28 cellular contexts compared by ENCODE assay signal in genomic region chr17:7654832-7655540, GRCh38. TPM values are rescaled to one million over a fixed set of nuclear protein-coding genes. Genes with fewer than 3 reads are reported as not detected.
DNase-seq lines count a peak whose midpoint lies in the region; ATAC-seq and TF ChIP-seq lines count a peak whose summit lies in the region.
"Had no signal": no experiment of that assay in that cellular context is flagged by ENCODE, and none has a peak within 500 bp of the region (broad histone marks: within the 10 kb centered on the region; RNA-seq: fewer than 3 reads in every experiment).

No MANE protein-coding gene starts in this region.

- peaks cover 34% of the 10 kb centered on the region for H3K27me3 Mint-ChIP-seq in GM23338 (ENCODE audit: insufficient read depth, low read depth, poor library complexity)

- H3K79me2 ChIP-seq in GM23338 (replicated peaks; ENCODE audit: insufficient read depth), result no peaks in the 10 kb centered on the region

- DNase-seq in DMS 273 (lab: John Stamatoyannopoulos, UW; ENCODE audit: unreplicated experiment), result peak; percentile 53
- DNase-seq in DMS 273 treated with DMSO at 0.1 percent for 48 hours (lab: John Stamatoyannopoulos, UW), result no peak
- peak; percentile 12 for DNase-seq in NCI-H69 (lab: John Stamatoyannopoulos, UW)
- peak; percentile 16 for DNase-seq in epidermal melanocyte (ENCODE audit: insufficient read length, low spot score)
- peak; percentile 36 for DNase-seq in putamen (ENCODE audit: low spot score)
- DNase-seq in HUDEP-2 (lab: John Stamatoyannopoulos, UW; ENCODE audit: unreplicated experiment in 76 of 76), result no peak
- no peak for DNase-seq in GM23338 (ENCODE audit: low spot score)
- DNase-seq in LoVo (ENCODE audit: low spot score), result no peak
- DNase-seq: activated CD8-positive, alpha-beta memory T cell treated with anti-CD3 and anti-CD28 coated beads, Interleukin-2, amount 50 U/mL, for 48 hours; activated effector memory CD4-positive, alpha-beta T cell treated with Interleukin-2 at 50 U/mL for 16 hours; Caco-2; left colon; MM.1S; mucosa of descending colon; NCI-H1694 treated with DMSO at 0.1 percent for 48 hours; NCI-H446 treated with DMSO at 0.1 percent for 48 hours; SK-N-SH; stimulated activated CD4-positive, alpha-beta T cell treated with anti-CD3 and anti-CD28 coated beads, Interleukin-4, amount 100 ng/mL, for 24 hours; stimulated activated naive CD8-positive, alpha-beta T cell treated with anti-CD3 and anti-CD28 coated beads, Interleukin-15, amount 100 ng/mL, for 72 hours; upper lobe of left lung had no signal

- H3K4me3 ChIP-seq in GM23338, result no peak overlapping the region
- H3K4me3 ChIP-seq: esophagus muscularis mucosa, mucosa of descending colon, upper lobe of left lung had no signal

- TF ChIP-seq CTCF in GM23338 (conservative IDR thresholded peaks at IDR 0.05; ENCODE audit: low read depth in 2 of 2), result no peak

- H3K4me2 ChIP-seq in GM23338, result no peak overlapping the region
- H3K4me2 ChIP-seq: SK-N-SH had no signal

- H3F3A ChIP-seq in GM23338 (replicated peaks; ENCODE audit: low read depth), result peaks cover 12% of the 10 kb centered on the region

- H3K36me3 ChIP-seq in GM23338 (ENCODE audit: insufficient read depth), result no peaks in the 10 kb centered on the region
- H3K36me3 ChIP-seq: esophagus muscularis mucosa, upper lobe of left lung had no signal

- no peak overlapping the region for H3K27ac ChIP-seq in GM23338 (ENCODE audit: low read depth)
- H3K27ac ChIP-seq: 22Rv1, HL-60, upper lobe of left lung had no signal

- peaks cover 22% of the 10 kb centered on the region for H3K27me3 ChIP-seq in GM23338 (ENCODE audit: insufficient read depth)

- H2AFZ ChIP-seq in GM23338, result no peak overlapping the region

- H3K4me1 ChIP-seq in GM23338 (ENCODE audit: insufficient read depth), result peaks cover 27% of the 10 kb centered on the region
- H3K4me1 ChIP-seq: Caco-2 had no signal

- H3K4me1 Mint-ChIP-seq in GM23338, result peaks cover 47% of the 10 kb centered on the region

- H3K27ac Mint-ChIP-seq in GM23338, result no peak overlapping the region
- H3K27ac Mint-ChIP-seq: stimulated activated naive CD8-positive, alpha-beta T cell treated with anti-CD3 and anti-CD28 coated beads, Interleukin-15, amount 100 ng/mL, for 72 hours had no signal

- H3K4me3 Mint-ChIP-seq in GM23338, result no peak overlapping the region; the same call in 2 of the 3 replicates
- H3K4me3 Mint-ChIP-seq: central memory CD8-positive, alpha-beta T cell; stimulated activated naive CD8-positive, alpha-beta T cell treated with anti-CD3 and anti-CD28 coated beads, Interleukin-15, amount 100 ng/mL, for 72 hours had no signal

- no peak for ATAC-seq in GM23338
- ATAC-seq: left colon; mucosa of descending colon; stimulated activated naive CD8-positive, alpha-beta T cell treated with anti-CD3 and anti-CD28 coated beads, Interleukin-15, amount 100 ng/mL, for 72 hours had no signal

- H3K9me3 Mint-ChIP-seq in GM23338, result peaks cover 2% of the 10 kb centered on the region; the same call in 2 of the 3 replicates
- H3K9me3 Mint-ChIP-seq: central memory CD8-positive, alpha-beta T cell; IgD-negative memory B cell; stimulated activated naive CD8-positive, alpha-beta T cell treated with anti-CD3 and anti-CD28 coated beads, Interleukin-15, amount 100 ng/mL, for 72 hours had no signal

- no peaks in the 10 kb centered on the region; the same call in 1 of the 2 replicates for H3K9me2 ChIP-seq in GM23338 (ENCODE audit: insufficient read depth)
- H3K9me2 ChIP-seq: SK-N-SH had no signal

- H3K36me3 Mint-ChIP-seq in GM23338 (ENCODE audit: low read depth), result peaks cover 34% of the 10 kb centered on the region
- H3K36me3 Mint-ChIP-seq: IgD-negative memory B cell had no signal

- no peaks in the 10 kb centered on the region for H4K20me1 ChIP-seq in GM23338 (replicated peaks; ENCODE audit: insufficient read depth)

TF ChIP-seq in GM23338, 12 proteins besides CTCF, POLR2A, EP300 and RAD21:
- no peak for TF ChIP-seq CREB1 (CRISPR knock-in tag; IDR thresholded peaks at IDR 0.05; ENCODE audit: low read depth)
- no peak for TF ChIP-seq JUNB (IDR thresholded peaks at IDR 0.05; ENCODE audit: unreplicated experiment)
- TF ChIP-seq ZNF331 (CRISPR knock-in tag; IDR thresholded peaks at IDR 0.05; ENCODE audit: low read depth), result no peak

RNA-seq across cellular contexts. Expression of gene ATP1B2, which starts 4.3 kb away (rescaled TPM):
- total RNA-seq in GM23338 (2014; rRNA removed; shearing (Covaris generic)), result 11.2 and 14.9 TPM in 2 replicates
- 33.1 and 35.3 TPM in 2 replicates for polyA plus RNA-seq in GM23338 (2016; fragmentation: Nextera tagmentation; extraction: Ambion mirVana)
- total RNA-seq: glomerular endothelial cell, RPMI7951 had no signal
- polyA plus RNA-seq: IgD-negative memory B cell had no signal

RNA-seq across cellular contexts. Expression of gene SHBG, which starts 25.1 kb away (rescaled TPM):
- 0.38 and 0.66 TPM in 2 replicates for total RNA-seq in GM23338 (2014; rRNA removed; shearing (Covaris generic))
- polyA plus RNA-seq in GM23338 (2016; fragmentation: Nextera tagmentation; extraction: Ambion mirVana), result 0.48 and 0.90 TPM in 2 replicates
- total RNA-seq: left colon; RPMI7951; T-helper 2 cell treated with Interferon-gamma antibody and Interleukin-4, amounts not matched to agents 100 ng/mL and 5 ng/mL, for 36 hours had no signal
- polyA plus RNA-seq: IgD-negative memory B cell had no signal

RNA-seq across cellular contexts. Expression of gene SAT2, which starts 27.4 kb away (rescaled TPM):
- 52.7 and 56.7 TPM in 2 replicates for total RNA-seq in GM23338 (2014; rRNA removed; shearing (Covaris generic))
- polyA plus RNA-seq in GM23338 (2016; fragmentation: Nextera tagmentation; extraction: Ambion mirVana), result 69.4 and 74.4 TPM in 2 replicates

RNA-seq across cellular contexts. Expression of gene TP53, which starts 32.3 kb away (rescaled TPM):
- total RNA-seq in GM23338 (2014; rRNA removed; shearing (Covaris generic)), result 154 and 178 TPM in 2 replicates
- 119 and 138 TPM in 2 replicates for polyA plus RNA-seq in GM23338 (2016; fragmentation: Nextera tagmentation; extraction: Ambion mirVana)

RNA-seq across cellular contexts. Expression of gene WRAP53, which starts 33.3 kb away (rescaled TPM):
- total RNA-seq in GM23338 (2014; rRNA removed; shearing (Covaris generic)), result 27.1 and 28.1 TPM in 2 replicates
- 33.3 and 33.5 TPM in 2 replicates for polyA plus RNA-seq in GM23338 (2016; fragmentation: Nextera tagmentation; extraction: Ambion mirVana)

Comparison
In these comparisons a context has a peak if more than half of its experiments do, and no peak if none do; other contexts are left out.
1. DNase-seq: peak in DMS 273 (single experiment), NCI-H69 (single experiment), epidermal melanocyte (single experiment) and putamen (single experiment); none in DMS 273 treated with DMSO at 0.1 percent for 48 hours (single experiment), HUDEP-2 (0 of 76), GM23338 (single experiment) and LoVo (single experiment).